ENCODE assay signal across 1 cellular context in the genomic region with DNA sequence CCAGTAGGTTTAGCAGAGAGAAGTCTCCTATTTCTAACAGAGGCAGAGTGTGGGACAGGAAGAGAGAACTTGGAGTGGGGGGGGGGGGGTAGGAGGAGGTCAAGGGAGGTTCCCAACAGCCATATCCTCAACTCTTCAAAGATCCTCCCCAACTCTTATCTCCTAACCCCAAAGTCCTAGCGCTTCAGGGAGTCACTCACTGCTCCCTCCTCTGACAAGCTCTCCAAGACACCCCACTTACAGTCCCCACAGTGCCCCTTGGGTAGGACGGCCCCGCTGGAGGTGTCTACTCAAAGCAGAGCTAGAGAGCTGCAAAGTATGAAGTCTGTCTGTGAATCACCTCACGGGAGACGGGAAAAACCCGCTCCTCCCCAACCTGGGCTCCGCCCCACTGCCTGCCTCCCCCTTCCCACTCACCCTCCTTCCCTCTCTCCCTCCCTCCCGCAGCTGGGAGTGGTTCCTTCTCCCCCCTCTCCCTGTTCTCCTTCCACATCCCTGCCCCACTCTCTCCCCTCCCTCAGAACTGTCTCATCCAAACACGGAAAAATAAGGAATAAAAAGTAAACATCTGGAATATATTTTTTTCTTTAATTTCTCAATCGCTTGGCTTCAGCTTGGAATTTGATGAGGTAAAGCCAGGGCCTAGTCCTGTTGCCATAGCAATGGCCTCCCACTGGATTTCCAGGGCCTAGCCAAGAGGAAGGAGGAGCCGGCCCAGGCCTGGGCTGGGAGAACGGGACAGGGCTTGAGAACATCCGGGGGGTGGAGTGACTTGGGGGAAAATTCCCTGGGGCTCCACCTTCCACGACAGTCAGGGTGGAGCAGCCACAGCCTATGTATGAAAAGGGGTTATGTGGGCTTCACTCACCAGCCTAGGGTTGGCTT.
TF ChIP-seq lines count a peak whose summit lies in the region.

No MANE protein-coding gene starts in this region.

TF ChIP-seq in K562, 482 proteins besides CTCF, POLR2A, EP300 and RAD21 (continues in another document):
- TF ChIP-seq RB1 (IDR thresholded peaks at IDR 0.05; ENCODE audit: low read depth) = no peak
- peak; percentile 57 for TF ChIP-seq MTA1 (IDR thresholded peaks at IDR 0.05; ENCODE audit: borderline replicate concordance)
- peak; percentile 65; the same call in 1 of the 2 replicates for TF ChIP-seq NCOR1 (IDR thresholded peaks at IDR 0.05)
- TF ChIP-seq VEZF1 (CRISPR knock-in tag; IDR thresholded peaks at IDR 0.05) = peak; percentile 94
- TF ChIP-seq CREM (IDR thresholded peaks at IDR 0.05; ENCODE audit: low read depth) = 0 out of 2 replicates have a peak, but pooled peaks have one; percentile 35
- no peak for TF ChIP-seq LARP7 (IDR thresholded peaks at IDR 0.05)
- TF ChIP-seq ZNF121 (CRISPR knock-in tag; conservative IDR thresholded peaks at IDR 0.05) = no peak
- no peak for TF ChIP-seq TGIF2 (CRISPR knock-in tag; IDR thresholded peaks at IDR 0.05)
- peak; percentile 80 for TF ChIP-seq ZFX (CRISPR knock-in tag; IDR thresholded peaks at IDR 0.05)
- TF ChIP-seq ZBTB40 (IDR thresholded peaks at IDR 0.05) = 0 out of 2 replicates have a peak, but pooled peaks have one; percentile 11
- TF ChIP-seq ZBTB40 (CRISPR knock-in tag; IDR thresholded peaks at IDR 0.05) = no peak
- peak in 1 of 2 experiments; percentile 89; a peak in 2 of 4 replicates for TF ChIP-seq RCOR1 (IDR thresholded peaks at IDR 0.05; ENCODE audit: borderline replicate concordance in 1 of 2, low read depth in 2 of 2, low read length in 2 of 2)
- 0 out of 2 replicates have a peak, but pooled peaks have one; percentile 39 for TF ChIP-seq CXXC5 (CRISPR knock-in tag; IDR thresholded peaks at IDR 0.05)
- no peak for TF ChIP-seq PHB (CRISPR knock-in tag; IDR thresholded peaks at IDR 0.05)
- TF ChIP-seq SMARCE1 (IDR thresholded peaks at IDR 0.05) = peak; percentile 62; the same call in 1 of the 2 replicates
- TF ChIP-seq ARID1B (IDR thresholded peaks at IDR 0.05) = peak; percentile 73
- peak; percentile 66 to 75; a peak in 2 of 4 replicates for TF ChIP-seq MAZ (CRISPR knock-in tag; conservative IDR thresholded peaks at IDR 0.05 in 1 of 2, IDR thresholded peaks at IDR 0.05 in 1 of 2)
- 0 out of 2 replicates have a peak, but pooled peaks have one; percentile 16 for TF ChIP-seq STAT5A (IDR thresholded peaks at IDR 0.05; ENCODE audit: borderline replicate concordance, low read length)
- TF ChIP-seq GABPB2 (CRISPR knock-in tag; conservative IDR thresholded peaks at IDR 0.05) = no peak
- 0 out of 2 replicates have a peak, but pooled peaks have one; percentile 19 for TF ChIP-seq SP1 (CRISPR knock-in tag; IDR thresholded peaks at IDR 0.05)
- TF ChIP-seq RNF2 (IDR thresholded peaks at IDR 0.05) = peak; percentile 50; the same call in 1 of the 2 replicates
- TF ChIP-seq BCOR (IDR thresholded peaks at IDR 0.05) = no peak
- TF ChIP-seq ATF1 (CRISPR knock-in tag; IDR thresholded peaks at IDR 0.05) = no peak
- peak; percentile 52 for TF ChIP-seq ATF1 (tag; IDR thresholded peaks at IDR 0.05)
- 0 out of 2 replicates have a peak, but pooled peaks have one; percentile 22 for TF ChIP-seq OTX1 (CRISPR knock-in tag; IDR thresholded peaks at IDR 0.05)
- peak; percentile 26; the same call in 1 of the 2 replicates for TF ChIP-seq MTA2 (IDR thresholded peaks at IDR 0.05; ENCODE audit: low read depth)
- no peak for TF ChIP-seq PHB2 (IDR thresholded peaks at IDR 0.05; ENCODE audit: low read depth)
- peak; percentile 55; the same call in 1 of the 2 replicates for TF ChIP-seq ELF4 (CRISPR knock-in tag; IDR thresholded peaks at IDR 0.05)
- TF ChIP-seq ZNF778 (CRISPR knock-in tag; IDR thresholded peaks at IDR 0.05) = no peak
- peak in 1 of 2 experiments; percentile 59; a peak in 1 of 4 replicates for TF ChIP-seq ZNF639 (CRISPR knock-in tag; conservative IDR thresholded peaks at IDR 0.05 in 1 of 2, IDR thresholded peaks at IDR 0.05 in 1 of 2)
- TF ChIP-seq ZFPM2 (CRISPR knock-in tag; IDR thresholded peaks at IDR 0.05) = no peak
- no peak for TF ChIP-seq MYC (IDR thresholded peaks at IDR 0.05; ENCODE audit: low read depth, low read length)
- TF ChIP-seq MYC (CRISPR knock-in tag; IDR thresholded peaks at IDR 0.05; ENCODE audit: borderline replicate concordance, low read depth) = no peak
- TF ChIP-seq, protein P1, sequence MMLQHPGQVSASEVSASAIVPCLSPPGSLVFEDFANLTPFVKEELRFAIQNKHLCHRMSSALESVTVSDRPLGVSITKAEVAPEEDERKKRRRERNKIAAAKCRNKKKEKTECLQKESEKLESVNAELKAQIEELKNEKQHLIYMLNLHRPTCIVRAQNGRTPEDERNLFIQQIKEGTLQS (IDR thresholded peaks at IDR 0.05) = no peak
- TF ChIP-seq, protein P1 (CRISPR knock-in tag; conservative IDR thresholded peaks at IDR 0.05) = no peak
- TF ChIP-seq TOE1 (IDR thresholded peaks at IDR 0.05; ENCODE audit: borderline replicate concordance) = 0 out of 2 replicates have a peak, but pooled peaks have one; percentile 35
- no peak for TF ChIP-seq TOE1 (CRISPR knock-in tag; IDR thresholded peaks at IDR 0.05; ENCODE audit: borderline replicate concordance, low read depth)
- peak; percentile 68 to 87 for TF ChIP-seq KDM1A (IDR thresholded peaks at IDR 0.05)
- 0 out of 2 replicates have a peak, but pooled peaks have one; percentile 27 for TF ChIP-seq ZBTB7A (IDR thresholded peaks at IDR 0.05; ENCODE audit: borderline replicate concordance, control insufficient read depth, low read depth, low read length)
- TF ChIP-seq, protein P2, sequence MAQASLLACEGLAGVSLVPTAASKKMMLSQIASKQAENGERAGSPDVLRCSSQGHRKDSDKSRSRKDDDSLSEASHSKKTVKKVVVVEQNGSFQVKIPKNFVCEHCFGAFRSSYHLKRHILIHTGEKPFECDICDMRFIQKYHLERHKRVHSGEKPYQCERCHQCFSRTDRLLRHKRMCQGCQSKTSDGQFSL (CRISPR knock-in tag; IDR thresholded peaks at IDR 0.05) = peak; percentile 90
- TF ChIP-seq, protein P2 (tag; IDR thresholded peaks at IDR 0.05) = peak in 1 of 2 experiments; percentile 88; a peak in 2 of 4 replicates
- no peak for TF ChIP-seq BRF2 (IDR thresholded peaks at IDR 0.05; ENCODE audit: borderline replicate concordance, insufficient read depth, insufficient read length)
- TF ChIP-seq SMAD4 (CRISPR knock-in tag; conservative IDR thresholded peaks at IDR 0.05) = peak; percentile 87
- no peak for TF ChIP-seq SAFB2 (IDR thresholded peaks at IDR 0.05; ENCODE audit: borderline replicate concordance, low read depth, low read length, severe bottlenecking)
- TF ChIP-seq, protein P3, sequence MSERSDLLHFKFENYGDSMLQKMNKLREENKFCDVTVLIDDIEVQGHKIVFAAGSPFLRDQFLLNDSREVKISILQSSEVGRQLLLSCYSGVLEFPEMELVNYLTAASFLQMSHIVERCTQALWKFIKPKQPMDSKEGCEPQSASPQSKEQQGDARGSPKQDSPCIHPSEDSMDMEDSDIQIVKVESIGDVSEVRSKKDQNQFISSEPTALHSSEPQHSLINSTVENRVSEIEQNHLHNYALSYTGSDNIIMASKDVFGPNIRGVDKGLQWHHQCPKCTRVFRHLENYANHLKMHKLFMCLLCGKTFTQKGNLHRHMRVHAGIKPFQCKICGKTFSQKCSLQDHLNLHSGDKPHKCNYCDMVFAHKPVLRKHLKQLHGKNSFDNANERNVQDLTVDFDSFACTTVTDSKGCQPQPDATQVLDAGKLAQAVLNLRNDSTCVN (CRISPR knock-in tag; IDR thresholded peaks at IDR 0.05) = 0 out of 2 replicates have a peak, but pooled peaks have one; percentile 30
- peak; percentile 12 for TF ChIP-seq CHD1 (IDR thresholded peaks at IDR 0.05; ENCODE audit: low read length)
- TF ChIP-seq NR4A1 (CRISPR knock-in tag; IDR thresholded peaks at IDR 0.05) = no peak
- no peak for TF ChIP-seq NR4A1 (tag; IDR thresholded peaks at IDR 0.05)
